Comparison of ENCODE assay signal across 1 cellular context in the genomic region with DNA sequence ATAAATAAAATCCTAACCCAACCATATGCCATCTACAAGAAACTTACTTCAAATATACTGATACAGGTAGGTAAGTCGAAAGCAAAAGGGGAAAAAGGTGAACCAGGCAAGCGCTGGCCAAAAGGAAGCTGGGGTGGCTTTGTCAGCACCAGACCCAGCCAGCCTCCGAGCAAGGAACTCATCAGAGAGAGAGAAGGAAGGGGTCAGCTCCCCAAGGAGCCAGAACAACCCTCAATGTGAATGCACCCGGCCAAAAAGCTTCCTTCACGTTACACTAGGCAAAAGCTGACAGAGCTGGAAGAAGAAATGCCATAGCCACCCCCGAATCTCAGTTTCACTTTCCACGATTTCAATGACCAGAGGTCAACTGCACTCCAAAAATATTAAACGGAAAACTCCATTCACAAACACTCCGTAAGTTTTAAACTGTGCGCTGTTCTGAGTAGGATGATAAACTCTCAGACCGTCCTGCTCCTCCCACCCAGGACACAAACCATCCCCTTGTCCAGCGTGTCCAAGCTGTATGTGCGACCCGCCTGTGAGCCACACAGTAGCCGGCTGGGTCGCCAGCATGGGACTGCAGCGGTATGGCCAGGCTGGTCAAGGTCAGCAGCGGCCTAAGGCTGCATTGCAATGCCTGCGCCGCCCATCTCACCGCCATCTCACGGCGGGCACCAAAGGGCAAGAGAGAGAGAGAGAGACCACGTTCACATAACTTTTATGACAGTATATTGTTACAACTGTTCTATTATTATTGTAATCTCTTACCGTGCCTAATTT.
TF ChIP-seq lines count a peak whose summit lies in the region.

No MANE protein-coding gene starts in this region.

TF ChIP-seq in IMR-90, 13 proteins besides CTCF, POLR2A, EP300 and RAD21:
- TF ChIP-seq, protein P1, sequence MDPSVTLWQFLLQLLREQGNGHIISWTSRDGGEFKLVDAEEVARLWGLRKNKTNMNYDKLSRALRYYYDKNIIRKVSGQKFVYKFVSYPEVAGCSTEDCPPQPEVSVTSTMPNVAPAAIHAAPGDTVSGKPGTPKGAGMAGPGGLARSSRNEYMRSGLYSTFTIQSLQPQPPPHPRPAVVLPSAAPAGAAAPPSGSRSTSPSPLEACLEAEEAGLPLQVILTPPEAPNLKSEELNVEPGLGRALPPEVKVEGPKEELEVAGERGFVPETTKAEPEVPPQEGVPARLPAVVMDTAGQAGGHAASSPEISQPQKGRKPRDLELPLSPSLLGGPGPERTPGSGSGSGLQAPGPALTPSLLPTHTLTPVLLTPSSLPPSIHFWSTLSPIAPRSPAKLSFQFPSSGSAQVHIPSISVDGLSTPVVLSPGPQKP (IDR thresholded peaks at IDR 0.05; ENCODE audit: borderline replicate concordance, low read depth, low read length), result no peak
- TF ChIP-seq BHLHE40 (IDR thresholded peaks at IDR 0.05; ENCODE audit: low read depth, low read length), result no peak
- no peak for TF ChIP-seq CHD1 (IDR thresholded peaks at IDR 0.05; ENCODE audit: low read depth, low read length)
- no peak for TF ChIP-seq RCOR1 (IDR thresholded peaks at IDR 0.05; ENCODE audit: insufficient replicate concordance, low read length)
- no peak for TF ChIP-seq MAFK (IDR thresholded peaks at IDR 0.05; ENCODE audit: low read depth, low read length)
- TF ChIP-seq, protein P2, sequence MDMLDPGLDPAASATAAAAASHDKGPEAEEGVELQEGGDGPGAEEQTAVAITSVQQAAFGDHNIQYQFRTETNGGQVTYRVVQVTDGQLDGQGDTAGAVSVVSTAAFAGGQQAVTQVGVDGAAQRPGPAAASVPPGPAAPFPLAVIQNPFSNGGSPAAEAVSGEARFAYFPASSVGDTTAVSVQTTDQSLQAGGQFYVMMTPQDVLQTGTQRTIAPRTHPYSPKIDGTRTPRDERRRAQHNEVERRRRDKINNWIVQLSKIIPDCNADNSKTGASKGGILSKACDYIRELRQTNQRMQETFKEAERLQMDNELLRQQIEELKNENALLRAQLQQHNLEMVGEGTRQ (IDR thresholded peaks at IDR 0.05; ENCODE audit: low read depth, low read length), result no peak
- TF ChIP-seq SMC3 (IDR thresholded peaks at IDR 0.05; ENCODE audit: low read depth, low read length), result no peak
- no peak for TF ChIP-seq RFX5 (IDR thresholded peaks at IDR 0.05; ENCODE audit: low read depth, low read length)
- no peak for TF ChIP-seq CEBPB (IDR thresholded peaks at IDR 0.05; ENCODE audit: low read depth, low read length)
- TF ChIP-seq MXI1 (IDR thresholded peaks at IDR 0.05; ENCODE audit: borderline replicate concordance, low read depth, low read length), result no peak
- TF ChIP-seq FOS (IDR thresholded peaks at IDR 0.05; ENCODE audit: low read depth, low read length), result no peak
- TF ChIP-seq NFE2L2 (IDR thresholded peaks at IDR 0.05; ENCODE audit: low read depth, low read length), result no peak
- no peak for TF ChIP-seq MAZ (IDR thresholded peaks at IDR 0.05; ENCODE audit: borderline replicate concordance, low read depth, low read length)
